4 cellular contexts compared by ENCODE assay signal in the genomic region with DNA sequence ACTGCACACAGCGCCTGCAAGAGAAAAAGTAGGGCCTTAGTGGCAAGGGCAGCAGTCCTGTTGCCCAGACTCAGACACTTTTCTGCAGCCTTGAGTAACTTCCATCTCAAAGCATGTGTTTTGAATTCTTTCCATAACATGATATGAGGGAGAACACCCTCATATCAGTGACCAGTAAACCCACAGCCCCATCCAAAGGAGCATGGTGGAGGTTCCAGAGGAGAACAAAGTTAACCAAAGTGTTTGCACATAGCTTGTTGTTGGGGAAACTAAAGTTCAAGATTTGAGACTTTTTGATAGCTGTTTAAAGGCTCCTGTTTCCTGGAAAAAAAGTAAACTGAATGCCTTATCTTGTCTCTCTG.
"Had no signal": no experiment of that assay in that cellular context is flagged by ENCODE, and none has a peak within 500 bp of the region (broad histone marks: within the 10 kb centered on the region; RNA-seq: fewer than 3 reads in every experiment).

No MANE protein-coding gene starts in this region.

- H3K4me2 ChIP-seq: GM23338 had no signal

- H3K4me3 Mint-ChIP-seq: GM23338, H9 had no signal

- H3K27ac Mint-ChIP-seq: GM23338, H9 had no signal

- H3K4me3 ChIP-seq: GM23338 had no signal

- H3K9me3 Mint-ChIP-seq: GM23338, H9 had no signal

- ATAC-seq: GM23338 had no signal

- DNase-seq: H9, HCEC 1CT, IMR-90 had no signal

- H2AFZ ChIP-seq: GM23338 had no signal
